ENCODE assay signal across 8 cellular contexts in the genomic region with DNA sequence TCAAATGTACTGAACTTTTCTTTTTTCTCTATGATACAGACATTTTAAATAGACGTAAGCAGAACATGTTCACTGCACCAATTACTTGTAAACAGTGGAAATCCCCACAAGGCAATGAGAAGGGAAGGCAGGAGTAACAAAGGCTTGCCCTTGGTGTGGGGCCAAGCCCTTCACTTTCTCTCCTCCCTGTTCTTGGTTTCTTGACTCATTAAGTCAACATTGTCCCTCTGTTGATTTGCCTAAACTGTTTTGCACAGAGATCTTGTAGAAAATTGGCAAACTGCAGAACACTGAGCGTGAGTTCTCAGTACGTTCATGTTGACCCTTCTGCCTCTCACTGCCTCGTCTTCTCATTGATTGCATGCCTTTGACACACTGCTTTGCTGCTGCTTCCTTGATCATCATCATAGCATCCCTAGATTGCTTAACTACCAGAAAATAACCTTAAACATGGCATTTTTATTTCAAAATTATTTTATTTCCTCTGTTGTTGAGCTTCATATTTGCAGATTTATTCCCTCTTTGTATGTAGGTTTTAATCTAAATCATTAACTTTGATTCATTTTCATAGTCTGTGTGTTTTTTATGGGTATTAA.
DNase-seq lines count a peak whose midpoint lies in the region; ATAC-seq and TF ChIP-seq lines count a peak whose summit lies in the region.

No MANE protein-coding gene starts in this region.

- H3K9me3 ChIP-seq in CD8-positive, alpha-beta memory T cell (ENCODE audit: low read length) = no peaks in the 10 kb centered on the region
- no peaks in the 10 kb centered on the region for H3K9me3 ChIP-seq in OCI-LY1 (ENCODE audit: low read length)

- peak overlapping the region; percentile 40; the same call in 1 of the 2 replicates for H3K4me2 ChIP-seq in OCI-LY1 (ENCODE audit: low read length)

- H3K27ac ChIP-seq in CD8-positive, alpha-beta memory T cell (ENCODE audit: low read depth, low read length) = no peak overlapping the region
- H3K27ac ChIP-seq in OCI-LY1 (ENCODE audit: low read depth, low read length, poor library complexity, severe bottlenecking) = peak overlapping the region; percentile 52

- TF ChIP-seq CTCF in OCI-LY1 (IDR thresholded peaks at IDR 0.05; ENCODE audit: low read length) = no peak
- no peak for TF ChIP-seq CTCF in fibroblast of pulmonary artery (IDR thresholded peaks at IDR 0.05; ENCODE audit: low read length, missing control alignments)

- intact Hi-C loops in head of caudate nucleus (cut with DNase I) = no loop called here

- H3K36me3 Mint-ChIP-seq in CD8-positive, alpha-beta memory T cell = peaks cover 0 to 5% (median 3%) of the 10 kb centered on the region in 3 donors

- peaks cover 0 to 1% of the 10 kb centered on the region in 2 donors for H3K27me3 Mint-ChIP-seq in CD8-positive, alpha-beta memory T cell

- no peaks in the 10 kb centered on the region for H3K9me2 ChIP-seq in OCI-LY1 (ENCODE audit: low read depth, low read length)

- H3K9ac ChIP-seq in OCI-LY1 (ENCODE audit: low read length) = no peak overlapping the region

- no peak for DNase-seq in CD8-positive, alpha-beta memory T cell
- DNase-seq in fibroblast of pulmonary artery (ENCODE audit: low read depth) (peak; percentile 95), stromal cell of bone marrow (ENCODE audit: low read depth) (peak; percentile 96), NCI-H2081 treated with DMSO at 0.1 percent for 48 hours (lab: John Stamatoyannopoulos, UW) (no peak), NOMO-1 (lab: John Stamatoyannopoulos, UW; ENCODE audit: unreplicated experiment in 2 of 2) (no peak), head of caudate nucleus (no peak)

- H3F3A ChIP-seq in OCI-LY1 (ENCODE audit: insufficient read depth, low read length) = no peaks in the 10 kb centered on the region

- peak overlapping the region in 7 of 8 donors; percentile 21 to 86 (median 59) for H3K27ac Mint-ChIP-seq in CD8-positive, alpha-beta memory T cell

- CTCF ChIA-PET in CD8-positive, alpha-beta memory T cell (lab: Charles Lee) = no interaction called here

- POLR2A ChIA-PET in CD8-positive, alpha-beta memory T cell (lab: Charles Lee) = no interaction called here

- ATAC-seq in GM21390 (IDR thresholded peaks at IDR 0.05; ENCODE audit: unreplicated experiment) = peak; percentile 68

- H2AFZ ChIP-seq in OCI-LY1 (ENCODE audit: low read length) = no peak overlapping the region

- H3K4me3 Mint-ChIP-seq in CD8-positive, alpha-beta memory T cell = peak overlapping the region in 5 of 7 donors; percentile 13 to 76 (median 61)

- H3K79me2 ChIP-seq in OCI-LY1 (ENCODE audit: insufficient read depth, low read length) = no peaks in the 10 kb centered on the region

- no peak overlapping the region for H3K4me3 ChIP-seq in CD8-positive, alpha-beta memory T cell (ENCODE audit: low read length)
- H3K4me3 ChIP-seq in OCI-LY1 (ENCODE audit: low read depth, low read length, poor library complexity, severe bottlenecking) (peak overlapping the region; percentile 22), fibroblast of pulmonary artery (replicated peaks; ENCODE audit: low read depth, low read length) (no peak overlapping the region)

- peaks cover 16% of the 10 kb centered on the region for H3K4me1 ChIP-seq in CD8-positive, alpha-beta memory T cell (ENCODE audit: insufficient read depth, low read length)
- peaks cover 28% of the 10 kb centered on the region for H3K4me1 ChIP-seq in OCI-LY1 (ENCODE audit: insufficient read depth, low read length, severe bottlenecking)

- H3K9me3 Mint-ChIP-seq in CD8-positive, alpha-beta memory T cell = no peaks in the 10 kb centered on the region

- no peaks in the 10 kb centered on the region for H4K20me1 ChIP-seq in OCI-LY1 (ENCODE audit: insufficient read depth, low read length)

- H3K27me3 ChIP-seq in CD8-positive, alpha-beta memory T cell (ENCODE audit: insufficient read depth, low read length, poor library complexity, severe bottlenecking) = no peaks in the 10 kb centered on the region
- no peaks in the 10 kb centered on the region for H3K27me3 ChIP-seq in OCI-LY1 (ENCODE audit: insufficient read depth, low read length)

- H3K36me3 ChIP-seq in CD8-positive, alpha-beta memory T cell (ENCODE audit: insufficient read depth, low read length) = no peaks in the 10 kb centered on the region
- no peaks in the 10 kb centered on the region for H3K36me3 ChIP-seq in OCI-LY1 (ENCODE audit: insufficient read depth, low read length)

- peaks cover 19 to 22% (median 22%) of the 10 kb centered on the region in 3 donors for H3K4me1 Mint-ChIP-seq in CD8-positive, alpha-beta memory T cell

Comparison
In these comparisons a context has a peak if more than half of its experiments do, and no peak if none do; other contexts are left out.
1. DNase-seq: peak in fibroblast of pulmonary artery (single experiment) and stromal cell of bone marrow (single experiment); none in CD8-positive, alpha-beta memory T cell (0 of 5), NCI-H2081 treated with DMSO at 0.1 percent for 48 hours (single experiment), NOMO-1 (0 of 2) and head of caudate nucleus (0 of 42).